ENCODE assay signal across 9 cellular contexts in genomic region chr6:71727632-71728294, GRCh38.
DNase-seq lines count a peak whose midpoint lies in the region; ATAC-seq lines count a peak whose summit lies in the region.
"Had no signal": no experiment of that assay in that cellular context is flagged by ENCODE, and none has a peak within 500 bp of the region (broad histone marks: within the 10 kb centered on the region; RNA-seq: fewer than 3 reads in every experiment).

No MANE protein-coding gene starts in this region.

- peak; percentile 50 for DNase-seq in islet precursor cell
- no peak for DNase-seq in A172 (ENCODE audit: low spot score)
- DNase-seq in GM19240 (ENCODE audit: insufficient read length, low spot score), result no peak
- no peak for DNase-seq in cardiac septum (ENCODE audit: low spot score)
- no peak for DNase-seq in NCI-H1436 (lab: John Stamatoyannopoulos, UW)
- DNase-seq: Right ventricle myocardium superior had no signal

- peak; percentile 94 for ATAC-seq in GM18517 (IDR thresholded peaks at IDR 0.05; ENCODE audit: unreplicated experiment)
- peak; percentile 92 for ATAC-seq in GM21786 (IDR thresholded peaks at IDR 0.05; ENCODE audit: unreplicated experiment)
- peak; percentile 97 for ATAC-seq in HG03457 (IDR thresholded peaks at IDR 0.05; ENCODE audit: unreplicated experiment)

- intact Hi-C loops in cardiac septum (cut with DNase I), result no loop called here
